11 cellular contexts compared by ENCODE assay signal in genomic region chr1:233261206-233261605, GRCh38. TPM values are rescaled to one million over a fixed set of nuclear protein-coding genes. Genes with fewer than 3 reads are reported as not detected.
A peak's percentile ranks its signal among the peaks of the same experiment; 100 is the strongest.
DNase-seq lines count a peak whose midpoint lies in the region; ATAC-seq, FAIRE-seq and TF ChIP-seq lines count a peak whose summit lies in the region.
"Had no signal": no experiment of that assay in that cellular context is flagged by ENCODE, and none has a peak within 500 bp of the region (broad histone marks: within the 10 kb centered on the region; RNA-seq: fewer than 3 reads in every experiment).

No MANE protein-coding gene starts in this region.

- no peak overlapping the region for H3K4me3 ChIP-seq in bronchial epithelial cell (ENCODE audit: low read depth, low read length)
- no peak overlapping the region for H3K4me3 ChIP-seq in left ventricle myocardium inferior
- H3K4me3 ChIP-seq: SK-N-MC had no signal

- TF ChIP-seq CTCF in GM13977 (IDR thresholded peaks at IDR 0.05; ENCODE audit: extremely low read depth, insufficient read depth, missing control alignments) = no peak
- TF ChIP-seq CTCF in bronchial epithelial cell (IDR thresholded peaks at IDR 0.05; ENCODE audit: insufficient read depth, low read length, severe bottlenecking) = no peak
- TF ChIP-seq CTCF in left ventricle myocardium inferior (IDR thresholded peaks at IDR 0.05; ENCODE audit: borderline replicate concordance) = no peak
- no peak for TF ChIP-seq CTCF in progenitor cell of endocrine pancreas (IDR thresholded peaks at IDR 0.05; ENCODE audit: unreplicated experiment)

- no peak overlapping the region for H3K4me3 Mint-ChIP-seq in progenitor cell of endocrine pancreas (ENCODE audit: low read depth)

- peaks cover 13% of the 10 kb centered on the region for H3K36me3 ChIP-seq in bronchial epithelial cell (ENCODE audit: control insufficient read depth, insufficient read depth, low read length)
- no peaks in the 10 kb centered on the region for H3K36me3 ChIP-seq in left ventricle myocardium inferior
- H3K36me3 ChIP-seq: neutrophil had no signal

- no peaks in the 10 kb centered on the region for H3K9me3 ChIP-seq in left ventricle myocardium inferior (replicated peaks)
- H3K9me3 ChIP-seq: neutrophil had no signal

- no peak overlapping the region for H3K27ac Mint-ChIP-seq in progenitor cell of endocrine pancreas

- peaks cover 22% of the 10 kb centered on the region for H3K36me3 Mint-ChIP-seq in progenitor cell of endocrine pancreas (ENCODE audit: insufficient read depth)

- peak; percentile 33 for DNase-seq in GM13977 (ENCODE audit: low spot score)
- DNase-seq in bronchial epithelial cell (ENCODE audit: low read depth) = peak; percentile 66
- DNase-seq in frontal cortex (ENCODE audit: low spot score in 2 of 2) = no peak
- DNase-seq in NCI-H1092 (lab: John Stamatoyannopoulos, UW) = no peak
- DNase-seq in left ventricle myocardium inferior = no peak
- no peak for DNase-seq in progenitor cell of endocrine pancreas (ENCODE audit: low spot score, unreplicated experiment)
- DNase-seq: activated naive CD4-positive, alpha-beta T cell treated with anti-CD3 and anti-CD28 coated beads, Interleukin-2, amount 50 U/mL, for 16 hours had no signal

- H3K4me1 ChIP-seq in left ventricle myocardium inferior = no peaks in the 10 kb centered on the region

- no peak overlapping the region for H3K27ac ChIP-seq in left ventricle myocardium inferior (replicated peaks)
- H3K27ac ChIP-seq: neutrophil, SK-N-MC had no signal

- intact Hi-C loops in left ventricle myocardium inferior (cut with micrococcal nuclease) = no loop called here

- H3K9me3 Mint-ChIP-seq in progenitor cell of endocrine pancreas (ENCODE audit: low read depth) = peaks cover 4% of the 10 kb centered on the region

- in situ Hi-C loops in GM13977 (cut with MboI; ENCODE audit: low pct_unique_long_range_greater_than_20kb, low sequenced_read_pairs, unreplicated experiment) = no loop called here

- ATAC-seq in GM19468 (IDR thresholded peaks at IDR 0.05; ENCODE audit: extremely low read depth, unreplicated experiment) = peak; percentile 76
- ATAC-seq in HG03066 (IDR thresholded peaks at IDR 0.05; ENCODE audit: low read depth, unreplicated experiment) = peak; percentile 86

- H3K4me1 Mint-ChIP-seq in progenitor cell of endocrine pancreas (ENCODE audit: low read depth) = peaks cover 5% of the 10 kb centered on the region

- no peaks in the 10 kb centered on the region for H3K27me3 ChIP-seq in bronchial epithelial cell (ENCODE audit: control insufficient read depth, insufficient read depth, low read length)
- H3K27me3 ChIP-seq in left ventricle myocardium inferior (ENCODE audit: low read depth) = no peaks in the 10 kb centered on the region
- H3K27me3 ChIP-seq: neutrophil had no signal

- FAIRE-seq in bronchial epithelial cell (lab: Jason Lieb, UNC) = no peak
- no peak for FAIRE-seq in frontal cortex (lab: Jason Lieb, UNC)

- no peaks in the 10 kb centered on the region for H3K27me3 Mint-ChIP-seq in progenitor cell of endocrine pancreas

RNA-seq across cellular contexts. Expression of gene PCNX2, which starts 34.3 kb away (rescaled TPM):
- total RNA-seq in bronchial epithelial cell (30.3 and 41.6 TPM in 2 replicates), frontal cortex (228 TPM), left ventricle myocardium inferior (0.82 TPM), progenitor cell of endocrine pancreas (33.6 and 37.0 TPM in 2 replicates)

Comparison
In these comparisons a context has a peak if more than half of its experiments do, and no peak if none do; other contexts are left out.
1. DNase-seq: peak in GM13977 (single experiment) and bronchial epithelial cell (single experiment); none in frontal cortex (0 of 2), NCI-H1092 (single experiment), left ventricle myocardium inferior (single experiment) and progenitor cell of endocrine pancreas (single experiment).
2. RNA of gene PCNX2, which starts 34.3 kb away (total RNA-seq): 228 TPM in frontal cortex (single experiment), 33.6 to 37.0 TPM in progenitor cell of endocrine pancreas and 30.3 to 41.6 TPM in bronchial epithelial cell; 0.82 TPM in left ventricle myocardium inferior (single experiment); every median in the first group is over 10 times any median in the second.